In the genomic region with DNA sequence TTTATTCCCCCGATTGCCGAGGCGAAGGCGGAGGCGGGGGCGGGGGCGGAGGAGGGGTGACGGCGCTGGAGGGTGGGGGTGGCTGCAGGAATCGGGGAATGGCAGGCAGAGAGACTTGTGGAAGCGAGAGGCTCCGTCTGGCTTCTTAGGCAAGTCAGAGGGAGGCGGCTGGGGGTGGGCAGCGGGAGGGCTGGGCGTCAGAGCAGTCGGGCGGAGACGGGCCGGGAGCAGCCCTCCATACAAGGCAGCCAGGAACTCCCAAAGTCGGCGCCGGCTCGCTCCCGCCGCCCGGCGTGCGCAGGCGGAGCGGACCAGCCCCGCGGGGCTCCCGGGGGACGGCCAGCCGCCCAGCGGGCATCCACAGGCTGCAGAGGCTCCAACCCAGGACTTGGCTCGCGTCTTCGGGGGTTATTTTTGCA, we compare ENCODE assay signal across 8 cellular contexts. TPM values are rescaled to one million over a fixed set of nuclear protein-coding genes. Genes with fewer than 3 reads are reported as not detected.
DNase-seq lines count a peak whose midpoint lies in the region; ATAC-seq and TF ChIP-seq lines count a peak whose summit lies in the region.

No MANE protein-coding gene starts in this region.

- peak overlapping the region in 3 of 11 experiments; percentile 62 to 71 (median 64); a peak in 5 of 22 replicates for H3K9ac ChIP-seq in BLaER1 treated with 17β-estradiol and CSF1 and Interleukin-3, amounts not matched to agents 10 nM and 100 nM

- H3K4me2 ChIP-seq in BLaER1 treated with 17β-estradiol and CSF1 and Interleukin-3, amounts not matched to agents 10 nM and 100 nM: peak overlapping the region; percentile 61 to 83 (median 73)

- H3K4me3 ChIP-seq in BLaER1 treated with 17β-estradiol and CSF1 and Interleukin-3, amounts not matched to agents 10 nM and 100 nM: peak overlapping the region; percentile 58 to 74 (median 64)
- peak overlapping the region; percentile 77 for H3K4me3 ChIP-seq in HFF-Myc (replicated peaks; ENCODE audit: low read depth, low read length)

- DNase-seq in HFF-Myc (ENCODE audit: extremely low read depth, low read depth) (no peak), NCI-H69 (lab: John Stamatoyannopoulos, UW) (peak; percentile 99), T47D (ENCODE audit: low read depth in 1 of 2, low spot score in 1 of 2) (peak; percentile 65 to 86), iPS-NIHi11 (ENCODE audit: low spot score) (peak; percentile 86), sciatic nerve (ENCODE audit: low spot score) (peak; percentile 86)

- H3K9me3 ChIP-seq in BLaER1 treated with 17β-estradiol and CSF1 and Interleukin-3, amounts not matched to agents 10 nM and 100 nM (replicated peaks in 1 of 11): peaks cover 6 to 11% (median 10%) of the 10 kb centered on the region in 11 experiments; a peak in 17 of 22 replicates

- ATAC-seq in sciatic nerve (peak; percentile 97), GM18517 (IDR thresholded peaks at IDR 0.05; ENCODE audit: unreplicated experiment) (no peak), HG03571 (IDR thresholded peaks at IDR 0.05; ENCODE audit: unreplicated experiment) (no peak)

- no peak overlapping the region for H3K27ac ChIP-seq in BLaER1 treated with 17β-estradiol and CSF1 and Interleukin-3, amounts not matched to agents 10 nM and 100 nM

- in situ Hi-C loops in T47D (cut with HindIII; ENCODE audit: low pct_unique_long_range_greater_than_20kb, low sequenced_read_pairs): no loop called here

- peaks cover 0 to 5% (median 0%) of the 10 kb centered on the region in 10 experiments; a peak in 1 of 20 replicates for H3K4me1 ChIP-seq in BLaER1 treated with 17β-estradiol and CSF1 and Interleukin-3, amounts not matched to agents 10 nM and 100 nM

- intact Hi-C loops in sciatic nerve (cut with DNase I): no loop called here

- no peak for TF ChIP-seq CTCF in HFF-Myc (IDR thresholded peaks at IDR 0.05; ENCODE audit: low read depth, low read length, missing control alignments)

- peaks cover 0 to 6% (median 0%) of the 10 kb centered on the region in 11 experiments; a peak in 3 of 22 replicates for H4K20me1 ChIP-seq in BLaER1 treated with 17β-estradiol and CSF1 and Interleukin-3, amounts not matched to agents 10 nM and 100 nM

- no peaks in the 10 kb centered on the region for H3K36me3 ChIP-seq in BLaER1 treated with 17β-estradiol and CSF1 and Interleukin-3, amounts not matched to agents 10 nM and 100 nM

- H3K27me3 ChIP-seq in BLaER1 treated with 17β-estradiol and CSF1 and Interleukin-3, amounts not matched to agents 10 nM and 100 nM: peaks cover 37 to 51% (median 40%) of the 10 kb centered on the region in 11 experiments

RNA-seq across cellular contexts. Expression of a gene that starts 0.2 kb away (rescaled TPM):
- total RNA-seq in sciatic nerve: 16.9 TPM
